Comparison of ENCODE assay signal across 9 cellular contexts in the genomic region with DNA sequence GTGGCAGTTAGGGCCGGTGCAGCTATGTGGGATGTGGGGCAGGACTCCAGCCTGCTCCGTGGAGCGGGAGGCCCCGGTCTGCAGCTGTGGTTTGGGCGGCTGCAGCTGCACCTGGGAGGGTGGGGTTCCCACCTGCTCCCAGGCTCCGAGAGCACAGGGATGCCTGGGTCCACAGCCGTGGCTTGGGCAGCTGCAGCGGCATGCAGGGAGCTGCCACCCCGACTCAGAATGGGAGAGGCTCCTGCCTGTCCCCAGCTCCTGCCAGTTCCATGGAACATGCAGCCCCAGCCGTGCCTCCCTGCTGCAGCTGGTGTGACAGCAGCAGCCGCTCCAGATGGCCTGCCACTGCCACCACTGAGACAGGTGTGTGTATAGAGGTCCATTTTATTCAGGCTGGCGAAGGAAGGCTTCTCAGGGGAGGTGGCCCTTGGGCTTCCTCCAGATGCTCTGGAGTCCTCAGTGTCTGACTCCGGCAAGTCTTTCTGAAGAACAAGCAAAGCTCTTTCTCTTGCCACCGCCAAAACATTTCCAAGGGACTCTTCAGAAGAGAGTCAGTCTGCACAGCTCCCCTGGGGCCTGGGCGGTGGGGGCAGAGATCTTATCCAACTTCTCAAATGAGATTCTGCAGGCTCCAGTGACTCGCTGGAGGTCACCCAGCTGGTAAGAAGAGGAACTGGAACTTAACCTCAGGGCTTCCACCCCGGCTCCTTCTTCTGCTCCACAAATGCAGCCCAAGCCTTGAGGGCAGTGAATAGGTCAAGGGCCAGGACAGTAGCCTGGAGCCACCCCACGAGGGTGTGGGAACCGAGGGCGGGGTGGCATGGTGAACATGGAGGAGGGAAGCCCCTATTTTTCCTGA. TPM values are rescaled to one million over a fixed set of nuclear protein-coding genes. Genes with fewer than 3 reads are reported as not detected.
DNase-seq lines count a peak whose midpoint lies in the region; ATAC-seq and TF ChIP-seq lines count a peak whose summit lies in the region.
"Had no signal": no experiment of that assay in that cellular context is flagged by ENCODE, and none has a peak within 500 bp of the region (broad histone marks: within the 10 kb centered on the region; RNA-seq: fewer than 3 reads in every experiment).

No MANE protein-coding gene starts in this region.

- no peak for TF ChIP-seq POLR2A in testis (IDR thresholded peaks at IDR 0.05)

- H3K4me3 ChIP-seq in A673 (ENCODE audit: low read depth, low read length, poor library complexity, severe bottlenecking) (no peak overlapping the region), testis (no peak overlapping the region)

- ATAC-seq in GM19023 (IDR thresholded peaks at IDR 0.05; ENCODE audit: unreplicated experiment): peak; percentile 76
- ATAC-seq in HG03095 (IDR thresholded peaks at IDR 0.05; ENCODE audit: unreplicated experiment): peak; percentile 64

- DNase-seq in A673 (ENCODE audit: low spot score) (peak; percentile 31), RPMI8226 (peak; percentile 92), left kidney (ENCODE audit: low read depth, low spot score) (peak; percentile 47), DMS114 treated with DMSO at 0.1 percent for 48 hours (lab: John Stamatoyannopoulos, UW; ENCODE audit: unreplicated experiment) (no peak), foreskin melanocyte (no peak), testis (no peak)

- no TSS peak for BruUV-seq in A673 (replicated peaks; lab: Mats Ljungman, UMichigan)

- WGBS in testis, 2 donors: 75 to 77% methylated on average over 8 to 15 of the region's 20 CpGs

- POLR2A ChIA-PET in A673 (lab: Charles Lee; ENCODE audit: low non-redundant PET): interaction anchor here (0.5 kb wide), 1 partner anchor 14 kb away, joined by 10 read pairs; no protein-coding TSS in a partner anchor

- intact Hi-C loops in A673 (cut with micrococcal nuclease; ENCODE audit: unreplicated experiment) (no loop called here), testis (cut with DNase I; ENCODE audit: low total_unique reads) (no loop called here)

- no peaks in the 10 kb centered on the region for H3K4me1 ChIP-seq in A673 (ENCODE audit: insufficient read depth, low read length, poor library complexity, severe bottlenecking)
- peaks cover 8% of the 10 kb centered on the region for H3K4me1 ChIP-seq in testis

- no peaks in the 10 kb centered on the region for H3K27me3 ChIP-seq in A673 (replicated peaks; ENCODE audit: insufficient read depth, low read depth, low read length, poor library complexity)
- no peaks in the 10 kb centered on the region for H3K27me3 ChIP-seq in testis

- H3K36me3 ChIP-seq in A673 (ENCODE audit: insufficient read depth, low read length, poor library complexity, severe bottlenecking) (no peaks in the 10 kb centered on the region), testis (ENCODE audit: low read depth, missing control alignments) (no peaks in the 10 kb centered on the region)

- no peak for TF ChIP-seq CTCF in A673 (conservative IDR thresholded peaks at IDR 0.05; ENCODE audit: low read depth, low read length)
- no peak for TF ChIP-seq CTCF in testis (IDR thresholded peaks at IDR 0.05)

- H3K27ac ChIP-seq in A673 (ENCODE audit: low read depth, low read length, poor library complexity, severe bottlenecking) (no peak overlapping the region), testis (no peak overlapping the region)

- no peaks in the 10 kb centered on the region for H3K9me3 ChIP-seq in A673 (ENCODE audit: low read depth, low read length, poor library complexity, severe bottlenecking)
- H3K9me3 ChIP-seq in testis: no peaks in the 10 kb centered on the region

- CTCF ChIA-PET in A673 (lab: Charles Lee): interaction anchor here (0.6 kb wide), 1 partner anchor 17 kb away, joined by 7 read pairs; no protein-coding TSS in a partner anchor

RNA-seq across cellular contexts. Expression of gene UPK3A, which starts 21.6 kb away (rescaled TPM):
- total RNA-seq in A673 (2021) (not detected in 2 replicates), testis (not detected)
- not detected for polyA plus RNA-seq in testis (ENCODE audit: insufficient read depth, low read depth, low replicate concordance)
- total RNA-seq: naive thymus-derived CD8-positive, alpha-beta T cell had no signal
- polyA plus RNA-seq: naive thymus-derived CD8-positive, alpha-beta T cell had no signal

RNA-seq across cellular contexts. Expression of gene KIAA0930, which starts 22.5 kb away (rescaled TPM):
- total RNA-seq in A673 (2021) (54.8 and 64.2 TPM in 2 replicates), testis (10 to 100 TPM; 62.4 to 62.9 TPM)
- polyA plus RNA-seq in testis (ENCODE audit: insufficient read depth, low read depth, low replicate concordance): 77.5 TPM

RNA-seq across cellular contexts. Expression of gene FAM118A, which starts 46.6 kb away (rescaled TPM):
- 54.0 and 58.3 TPM in 2 replicates for total RNA-seq in A673 (2021)
- total RNA-seq in testis: 100 to 1,000 TPM in 1 of 2 donors, 10 to 100 TPM in 1; 80.2 to 104 TPM
- polyA plus RNA-seq in testis (ENCODE audit: insufficient read depth, low read depth, low replicate concordance): 70.8 TPM

Comparison
In these comparisons a context has a peak if more than half of its experiments do, and no peak if none do; other contexts are left out.
1. DNase-seq: peak in A673 (single experiment), RPMI8226 (single experiment) and left kidney (single experiment); none in DMS114 treated with DMSO at 0.1 percent for 48 hours (single experiment), foreskin melanocyte (single experiment) and testis (single experiment).